ENCODE assay signal across 11 cellular contexts in genomic region chr2:37855283-37856041, GRCh38.
A peak's percentile ranks its signal among the peaks of the same experiment; 100 is the strongest.
DNase-seq lines count a peak whose midpoint lies in the region; ATAC-seq lines count a peak whose summit lies in the region.
"Had no signal": no experiment of that assay in that cellular context is flagged by ENCODE, and none has a peak within 500 bp of the region (broad histone marks: within the 10 kb centered on the region; RNA-seq: fewer than 3 reads in every experiment).

No MANE protein-coding gene starts in this region.

- H3K27me3 Mint-ChIP-seq in activated naive CD4-positive, alpha-beta T cell treated with anti-CD3 and anti-CD28 coated beads for 36 hours (ENCODE audit: low read depth) = peaks cover 9% of the 10 kb centered on the region
- H3K27me3 Mint-ChIP-seq: activated CD4-positive, alpha-beta T cell treated with anti-CD3 and anti-CD28 coated beads for 36 hours had no signal

- H3K18ac ChIP-seq in mesenchymal stem cell (ENCODE audit: low read depth in 1 of 2, low read length in 2 of 2) = peak overlapping the region; percentile 55 to 88

- H3K27ac ChIP-seq in mesenchymal stem cell (ENCODE audit: low read length, poor library complexity, severe bottlenecking) (no peak overlapping the region), thymus (ENCODE audit: low read depth) (peak overlapping the region; percentile 6)
- H3K27ac ChIP-seq: KMS-11 had no signal

- H3K9ac ChIP-seq in mesenchymal stem cell (ENCODE audit: low read length) = no peak overlapping the region
- H3K9ac ChIP-seq: KMS-11 had no signal

- H2BK120ac ChIP-seq in mesenchymal stem cell (ENCODE audit: low read depth, low read length) = no peak overlapping the region

- CTCF ChIA-PET in activated naive CD4-positive, alpha-beta T cell treated with anti-CD3 and anti-CD28 coated beads for 36 hours (lab: Charles Lee) = interaction anchor here (1.1 to 3.0 kb wide), 5 partner anchors 15 to 35 kb away, joined by 3 to 20 read pairs (median 3); no protein-coding TSS in a partner anchor

- peak overlapping the region; percentile 96 for H4K91ac ChIP-seq in mesenchymal stem cell (ENCODE audit: low read length)

- H3K4me3 Mint-ChIP-seq in activated naive CD4-positive, alpha-beta T cell treated with anti-CD3 and anti-CD28 coated beads for 36 hours = no peak overlapping the region
- H3K4me3 Mint-ChIP-seq: activated CD4-positive, alpha-beta T cell treated with anti-CD3 and anti-CD28 coated beads for 36 hours had no signal

- H3K27me3 ChIP-seq in MG63 = no peaks in the 10 kb centered on the region
- no peaks in the 10 kb centered on the region for H3K27me3 ChIP-seq in mesenchymal stem cell (ENCODE audit: control insufficient read depth in 1 of 2, insufficient read depth in 1 of 2, low read length in 2 of 2)
- no peaks in the 10 kb centered on the region for H3K27me3 ChIP-seq in thymus (ENCODE audit: control insufficient read depth, insufficient read depth)

- H3K4me1 Mint-ChIP-seq in activated naive CD4-positive, alpha-beta T cell treated with anti-CD3 and anti-CD28 coated beads for 36 hours (ENCODE audit: low read depth) = peaks cover 19% of the 10 kb centered on the region

- intact Hi-C loops in activated naive CD4-positive, alpha-beta T cell treated with anti-CD3 and anti-CD28 coated beads for 36 hours (cut with micrococcal nuclease) = no loop called here

- peak overlapping the region in 1 of 2 experiments; percentile 82 for H3K14ac ChIP-seq in mesenchymal stem cell (ENCODE audit: low read length in 2 of 2)

- no peaks in the 10 kb centered on the region for H3K79me1 ChIP-seq in mesenchymal stem cell (replicated peaks; ENCODE audit: low read length, poor library complexity, severe bottlenecking)

- H3K23ac ChIP-seq in mesenchymal stem cell (ENCODE audit: low read length in 2 of 2) = no peak overlapping the region

- peaks cover 5% of the 10 kb centered on the region for H3K9me3 Mint-ChIP-seq in activated naive CD4-positive, alpha-beta T cell treated with anti-CD3 and anti-CD28 coated beads for 36 hours

- H3K36me3 ChIP-seq in MG63 (no peaks in the 10 kb centered on the region), mesenchymal stem cell (ENCODE audit: control insufficient read depth in 1 of 2, insufficient read depth in 2 of 2, low read depth in 1 of 2, low read length in 2 of 2) (no peaks in the 10 kb centered on the region), thymus (ENCODE audit: control insufficient read depth, insufficient read depth) (no peaks in the 10 kb centered on the region)

- no peak overlapping the region for H3K4me3 ChIP-seq in MG63
- H3K4me3 ChIP-seq in mesenchymal stem cell (ENCODE audit: insufficient read depth in 1 of 2, low read depth in 1 of 2, low read length in 2 of 2) = no peak overlapping the region
- H3K4me3 ChIP-seq in thymus (ENCODE audit: low read length) = no peak overlapping the region

- no peak overlapping the region for H2AK5ac ChIP-seq in mesenchymal stem cell (ENCODE audit: low read length, severe bottlenecking)

- peaks cover 6% of the 10 kb centered on the region for H3K4me1 ChIP-seq in mesenchymal stem cell (ENCODE audit: control insufficient read depth, insufficient read depth, low read depth, low read length)
- no peaks in the 10 kb centered on the region for H3K4me1 ChIP-seq in thymus (ENCODE audit: control insufficient read depth, insufficient read depth, low read length)

- no peak overlapping the region for H2BK5ac ChIP-seq in mesenchymal stem cell (ENCODE audit: low read depth, low read length, poor library complexity, severe bottlenecking)

- H4K8ac ChIP-seq in mesenchymal stem cell (ENCODE audit: low read length) = no peak overlapping the region

- no peak overlapping the region for H2AFZ ChIP-seq in mesenchymal stem cell (ENCODE audit: low read depth, low read length)

- peak; percentile 85 for DNase-seq in MG63
- DNase-seq in dermis microvascular lymphatic vessel endothelial cell (ENCODE audit: low read depth in 2 of 2) = peak; percentile 63 to 75
- DNase-seq in mesenchymal stem cell = no peak
- DNase-seq in activated CD4-positive, CD25-positive, alpha-beta regulatory T cell (lab: John Stamatoyannopoulos, UW) = no peak
- no peak for DNase-seq in NCI-H2227 treated with DMSO at 0.1 percent for 48 hours (lab: John Stamatoyannopoulos, UW)
- DNase-seq in activated naive CD4-positive, alpha-beta T cell treated with anti-CD3 and anti-CD28 coated beads for 36 hours = no peak
- DNase-seq: activated CD4-positive, alpha-beta T cell treated with anti-CD3 and anti-CD28 coated beads for 36 hours; DMS79 treated with DMSO at 0.1 percent for 48 hours had no signal

- no peaks in the 10 kb centered on the region for H3K36me3 Mint-ChIP-seq in activated naive CD4-positive, alpha-beta T cell treated with anti-CD3 and anti-CD28 coated beads for 36 hours (ENCODE audit: low read depth)

- peak overlapping the region; percentile 33 for H2BK15ac ChIP-seq in mesenchymal stem cell (ENCODE audit: low read depth, poor library complexity, severe bottlenecking)

- H3K4me2 ChIP-seq in mesenchymal stem cell (ENCODE audit: low read length, poor library complexity, severe bottlenecking) = no peak overlapping the region
- H3K4me2 ChIP-seq: KMS-11 had no signal

- peak overlapping the region; percentile 11 to 57 for H3K4ac ChIP-seq in mesenchymal stem cell (ENCODE audit: low read depth in 1 of 2, low read length in 2 of 2)

- peak overlapping the region; percentile 75 to 87 for H2BK12ac ChIP-seq in mesenchymal stem cell (ENCODE audit: low read length in 2 of 2)

- H3K9me3 ChIP-seq in MG63 (no peaks in the 10 kb centered on the region), mesenchymal stem cell (ENCODE audit: control insufficient read depth, low read length) (no peaks in the 10 kb centered on the region), thymus (ENCODE audit: control insufficient read depth) (no peaks in the 10 kb centered on the region)

- H3K27ac Mint-ChIP-seq in activated naive CD4-positive, alpha-beta T cell treated with anti-CD3 and anti-CD28 coated beads for 36 hours = no peak overlapping the region
- H3K27ac Mint-ChIP-seq: activated CD4-positive, alpha-beta T cell treated with anti-CD3 and anti-CD28 coated beads for 36 hours had no signal

- WGBS in mesenchymal stem cell = 88% methylated on average over 12 of the region's 13 CpGs
- WGBS in thymus = 43% methylated on average over 13 of the region's 13 CpGs

- no peak for ATAC-seq in HG03378 (IDR thresholded peaks at IDR 0.05; ENCODE audit: unreplicated experiment)
- ATAC-seq: activated CD4-positive, alpha-beta T cell treated with anti-CD3 and anti-CD28 coated beads for 36 hours had no signal

Comparison
In these comparisons a context has a peak if more than half of its experiments do, and no peak if none do; other contexts are left out.
1. DNase-seq: peak in MG63 (single experiment) and dermis microvascular lymphatic vessel endothelial cell (2 of 2); none in mesenchymal stem cell (single experiment), activated CD4-positive, CD25-positive, alpha-beta regulatory T cell (0 of 4), NCI-H2227 treated with DMSO at 0.1 percent for 48 hours (single experiment) and activated naive CD4-positive, alpha-beta T cell treated with anti-CD3 and anti-CD28 coated beads for 36 hours (single experiment).